ENCODE assay signal across 8 cellular contexts in the genomic region with DNA sequence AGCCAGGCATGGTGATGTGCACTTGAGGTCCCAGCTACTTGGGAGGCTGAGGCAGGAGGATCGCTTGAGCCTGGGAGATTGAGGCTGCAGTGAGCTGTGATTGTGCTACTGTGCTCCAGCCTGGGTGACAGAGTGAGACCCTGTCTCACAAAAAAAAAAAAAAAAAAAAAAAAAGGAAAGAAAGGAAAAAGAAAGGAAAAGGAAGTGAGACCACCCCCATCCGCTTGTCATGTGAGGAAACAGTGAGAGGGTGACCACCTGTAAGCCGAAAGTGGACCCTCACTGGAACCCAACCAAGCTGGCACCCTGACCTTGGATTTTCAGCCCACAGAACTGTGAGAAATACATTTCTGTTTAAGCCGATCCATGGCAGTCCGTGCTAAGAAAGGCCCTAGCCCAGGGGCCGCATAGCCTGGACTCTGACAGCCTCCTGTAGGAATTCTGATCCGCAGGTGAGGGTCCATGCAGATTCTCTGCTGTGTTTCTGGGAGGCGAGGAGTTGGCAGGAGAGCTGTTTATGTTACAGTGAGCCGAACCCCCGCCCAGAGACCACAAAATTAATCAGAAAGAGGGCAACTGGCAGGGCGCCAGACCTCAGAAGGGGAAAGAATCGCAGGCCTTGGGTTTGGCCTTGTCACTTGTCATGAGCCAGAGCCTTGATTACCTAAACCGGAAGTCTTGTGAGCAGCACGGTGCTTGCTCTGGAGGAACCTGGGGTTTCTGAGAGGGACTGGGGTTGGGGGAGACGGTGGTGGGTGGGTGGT. TPM values are rescaled to one million over a fixed set of nuclear protein-coding genes. Genes with fewer than 3 reads are reported as not detected.
DNase-seq lines count a peak whose midpoint lies in the region; ATAC-seq and TF ChIP-seq lines count a peak whose summit lies in the region.

No MANE protein-coding gene starts in this region.

- TF ChIP-seq POLR2A in lower leg skin (IDR thresholded peaks at IDR 0.05): no peak

- WGBS in lower leg skin, 2 donors: 29 to 32% methylated on average over 14 to 15 of the region's 15 CpGs

- TF ChIP-seq CTCF in lower leg skin (IDR thresholded peaks at IDR 0.05): no peak

- intact Hi-C loops in lower leg skin (cut with DNase I; ENCODE audit: low total_unique reads): no loop called here

- ATAC-seq in HG02938 (IDR thresholded peaks at IDR 0.05; ENCODE audit: unreplicated experiment): peak; percentile 73

- peak; percentile 41 for DNase-seq in NCI-H226
- DNase-seq in activated CD4-positive, alpha-beta T cell treated with anti-CD3 and anti-CD28 coated beads for 48 hours: peak; percentile 96
- DNase-seq in dedifferentiated amniotic fluid mesenchymal stem cell (ENCODE audit: extremely low spot score): peak; percentile 36
- peak; percentile 87 to 97 for DNase-seq in lower leg skin (ENCODE audit: low spot score in 2 of 2)
- DNase-seq in stimulated activated CD4-positive, alpha-beta T cell treated with anti-CD3 and anti-CD28 coated beads, TNF-alpha, amount 100 ng/mL, for 4 hours (ENCODE audit: low read depth in 3 of 3): peak; percentile 78 to 91 (median 83)
- no peak for DNase-seq in ecto neural progenitor cell (ENCODE audit: low spot score)

- H3K4me3 ChIP-seq in GM08714 (ENCODE audit: low read length): peak overlapping the region; percentile 65; the same call in 1 of the 2 replicates
- peak overlapping the region; percentile 79 for H3K4me3 ChIP-seq in lower leg skin (ENCODE audit: low read depth, poor library complexity, severe bottlenecking)

RNA-seq across cellular contexts. Expression of a gene that starts 0.9 kb away (rescaled TPM):
- total RNA-seq in lower leg skin: 10 to 100 TPM; 19.4 to 47.3 (median 37.0) TPM

RNA-seq across cellular contexts. Expression of a gene that starts 1.0 kb away (rescaled TPM):
- 10 to 100 TPM; 20.1 to 28.1 (median 22.3) TPM for total RNA-seq in lower leg skin

RNA-seq across cellular contexts. Expression of a gene that starts 41.5 kb away (rescaled TPM):
- total RNA-seq in lower leg skin: 100 to 1,000 TPM in 1 of 4 donors, 10 to 100 TPM in 3; 48.4 to 103 (median 59.8) TPM

RNA-seq across cellular contexts. Expression of a gene that starts 49.4 kb away (rescaled TPM):
- 10 to 100 TPM; 52.3 to 73.2 (median 57.5) TPM for total RNA-seq in lower leg skin
